In the genomic region with DNA sequence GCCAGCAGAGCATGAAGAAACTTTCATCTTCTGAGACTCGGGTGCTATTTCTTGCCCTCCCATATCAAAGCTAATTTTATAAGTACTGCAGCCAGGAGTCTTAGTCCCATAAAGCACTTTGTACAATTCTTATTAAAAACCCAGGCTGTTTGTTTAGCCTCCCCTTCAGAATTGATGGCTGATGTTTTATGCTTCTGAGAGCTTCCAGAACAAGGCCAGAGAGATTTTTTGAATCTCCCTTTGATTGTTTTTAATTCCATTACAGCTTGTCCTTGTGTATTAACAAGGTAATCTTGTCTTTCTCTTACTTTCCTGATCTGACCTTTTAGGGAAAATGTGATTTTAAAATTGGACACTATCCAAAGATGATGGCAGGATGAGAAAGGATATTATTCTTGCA, we compare ENCODE assay signal across 25 cellular contexts.
"Had no signal": no experiment of that assay in that cellular context is flagged by ENCODE, and none has a peak within 500 bp of the region (broad histone marks: within the 10 kb centered on the region; RNA-seq: fewer than 3 reads in every experiment).

No MANE protein-coding gene starts in this region.

- ATAC-seq: natural killer cell treated with Interleukin-12 subunit alpha and Interleukin-12 subunit beta and Interleukin-15 and Interleukin-18, amount 100 ng/mL, for 72 hours; psoas muscle; right cardiac atrium; right lobe of liver; stimulated activated effector memory CD8-positive, alpha-beta T cell treated with anti-CD3 and anti-CD28 coated beads, Interleukin-12 subunit alpha, Interleukin-12 subunit beta, amount 100 ng/mL, for 72 hours; stimulated activated naive B cell treated with anti-CD40 and anti-IgM and Interleukin-4, amounts not matched to agents 10 μg/mL and 1 μg/mL and 100 μg/mL, for 72 hours had no signal

- H3K9ac ChIP-seq: parathyroid adenoma had no signal

- H3K27me3 ChIP-seq: ovary, right lobe of liver, sigmoid colon, stomach, thyroid gland, tibial nerve, upper lobe of left lung, vagina had no signal

- H3K36me3 ChIP-seq: ovary had no signal

- H3K4me1 ChIP-seq: parathyroid adenoma had no signal

- H3K4me3 ChIP-seq: ovary, psoas muscle, right lobe of liver, sigmoid colon, stomach, thoracic aorta, thyroid gland, tibial nerve, upper lobe of left lung, vagina had no signal

- DNase-seq: nephron progenitor cell; occipital lobe; ovary; posterior cingulate gyrus; psoas muscle; right cardiac atrium; right lobe of liver; sigmoid colon; small intestine; stimulated activated CD4-positive, alpha-beta T cell treated with anti-CD3 and anti-CD28 coated beads, Interleukin-15, amount 100 ng/mL, for 24 hours; stimulated activated CD4-positive, alpha-beta T cell treated with anti-CD3 and anti-CD28 coated beads, Interleukin-2, amount 100 ng/mL, for 24 hours; stimulated activated CD4-positive, alpha-beta T cell treated with anti-CD3 and anti-CD28 coated beads, Interleukin-2, amount 100 ng/mL, for 48 hours; stimulated activated CD4-positive, alpha-beta T cell treated with anti-CD3 and anti-CD28 coated beads, Interleukin-4, amount 100 ng/mL, for 24 hours; stimulated activated naive B cell treated with anti-CD40 and anti-IgM and Interleukin-4, amounts not matched to agents 10 μg/mL and 1 μg/mL and 100 μg/mL, for 72 hours; stimulated activated naive CD4-positive, alpha-beta T cell treated with Interleukin-2 at 50 U/mL for 16 hours; stomach; thyroid gland; trophoblast cell; upper lobe of left lung had no signal

- H3K9me3 ChIP-seq: ovary, psoas muscle, right lobe of liver, sigmoid colon, stomach, thoracic aorta, thyroid gland, tibial nerve, upper lobe of left lung, vagina had no signal

- H2AFZ ChIP-seq: parathyroid adenoma had no signal

- H3K27ac ChIP-seq: ovary, parathyroid adenoma, psoas muscle, right lobe of liver, stomach, thoracic aorta, thyroid gland, tibial nerve, upper lobe of left lung, vagina had no signal
